13 cellular contexts compared by ENCODE assay signal in genomic region chr10:124627851-124628675, GRCh38.
A peak's percentile ranks its signal among the peaks of the same experiment; 100 is the strongest.
DNase-seq lines count a peak whose midpoint lies in the region; ATAC-seq and TF ChIP-seq lines count a peak whose summit lies in the region.
"Had no signal": no experiment of that assay in that cellular context is flagged by ENCODE, and none has a peak within 500 bp of the region (broad histone marks: within the 10 kb centered on the region; RNA-seq: fewer than 3 reads in every experiment).

No MANE protein-coding gene starts in this region.

- H3K4me2 ChIP-seq in KMS-11 = peak overlapping the region; percentile 93

- no peak overlapping the region for H3K4me3 Mint-ChIP-seq in WTC11
- peak overlapping the region; percentile 54 for H3K4me3 Mint-ChIP-seq in stimulated activated effector memory CD8-positive, alpha-beta T cell treated with anti-CD3 and anti-CD28 coated beads, Interleukin-12 subunit alpha, Interleukin-12 subunit beta, amount 100 ng/mL, for 72 hours

- H3K79me2 ChIP-seq in KMS-11 (ENCODE audit: insufficient read depth, low read depth) = no peaks in the 10 kb centered on the region; the same call in 1 of the 2 replicates

- no peak overlapping the region for H2AFZ ChIP-seq in KMS-11 (ENCODE audit: low read depth)

- peaks cover 48% of the 10 kb centered on the region for H3K4me1 ChIP-seq in KMS-11 (ENCODE audit: low read depth, poor library complexity, severe bottlenecking)

- CTCF ChIA-PET in WTC11 (lab: Charles Lee) = interaction anchor here (0.7 to 4.4 kb wide), 11 partner anchors 9 to 117 kb away, joined by 3 to 20 read pairs (median 5); no protein-coding TSS in a partner anchor

- no peak overlapping the region for H3K4me3 ChIP-seq in KMS-11 (IDR thresholded peaks at IDR 0.05; ENCODE audit: insufficient read depth, low read depth, low read length)

- H4K20me1 ChIP-seq in KMS-11 (ENCODE audit: insufficient read depth) = no peaks in the 10 kb centered on the region

- ATAC-seq in WTC11 (no peak), left ventricle myocardium superior (peak; percentile 30), GM21619 (IDR thresholded peaks at IDR 0.05; ENCODE audit: unreplicated experiment) (no peak), HG03095 (IDR thresholded peaks at IDR 0.05; ENCODE audit: unreplicated experiment) (no peak)
- ATAC-seq in stimulated activated effector memory CD8-positive, alpha-beta T cell treated with anti-CD3 and anti-CD28 coated beads, Interleukin-12 subunit alpha, Interleukin-12 subunit beta, amount 100 ng/mL, for 72 hours = no peak
- ATAC-seq: Panc1 had no signal

- no peak for TF ChIP-seq CTCF in KMS-11 (conservative IDR thresholded peaks at IDR 0.05; ENCODE audit: low read depth, low read length)
- no peak for TF ChIP-seq CTCF in WTC11 (IDR thresholded peaks at IDR 0.05)

- H3K27ac ChIP-seq in KMS-11 = peak overlapping the region; percentile 78; the same call in 1 of the 2 replicates

- no peaks in the 10 kb centered on the region for H3K27me3 ChIP-seq in KMS-11 (ENCODE audit: insufficient read depth, low read depth)

- H3K9ac ChIP-seq in KMS-11 = peak overlapping the region; percentile 36; the same call in 1 of the 2 replicates

- H3K4me1 Mint-ChIP-seq in WTC11 = peaks cover 31% of the 10 kb centered on the region
- peaks cover 88% of the 10 kb centered on the region for H3K4me1 Mint-ChIP-seq in stimulated activated effector memory CD8-positive, alpha-beta T cell treated with anti-CD3 and anti-CD28 coated beads, Interleukin-12 subunit alpha, Interleukin-12 subunit beta, amount 100 ng/mL, for 72 hours

- no peaks in the 10 kb centered on the region for H3K9me3 Mint-ChIP-seq in WTC11
- no peaks in the 10 kb centered on the region for H3K9me3 Mint-ChIP-seq in stimulated activated effector memory CD8-positive, alpha-beta T cell treated with anti-CD3 and anti-CD28 coated beads, Interleukin-12 subunit alpha, Interleukin-12 subunit beta, amount 100 ng/mL, for 72 hours

- peak overlapping the region; percentile 95 for H3K27ac Mint-ChIP-seq in WTC11
- H3K27ac Mint-ChIP-seq in stimulated activated effector memory CD8-positive, alpha-beta T cell treated with anti-CD3 and anti-CD28 coated beads, Interleukin-12 subunit alpha, Interleukin-12 subunit beta, amount 100 ng/mL, for 72 hours = peak overlapping the region; percentile 74

- POLR2A ChIA-PET in WTC11 (lab: Charles Lee) = interaction anchor here (1.0 to 1.3 kb wide), 2 partner anchors 15 to 60 kb away, joined by 3 to 4 read pairs; no protein-coding TSS in a partner anchor

- no peaks in the 10 kb centered on the region for H3K36me3 ChIP-seq in KMS-11 (ENCODE audit: insufficient read depth)

- H3K36me3 Mint-ChIP-seq in WTC11 = no peaks in the 10 kb centered on the region
- H3K36me3 Mint-ChIP-seq in stimulated activated effector memory CD8-positive, alpha-beta T cell treated with anti-CD3 and anti-CD28 coated beads, Interleukin-12 subunit alpha, Interleukin-12 subunit beta, amount 100 ng/mL, for 72 hours = peaks cover 38% of the 10 kb centered on the region

- H3K27me3 Mint-ChIP-seq in WTC11 (ENCODE audit: low read depth) = no peaks in the 10 kb centered on the region

- intact Hi-C loops in left ventricle myocardium superior (cut with micrococcal nuclease) = no loop called here

- DNase-seq in WTC11 (ENCODE audit: low spot score) (no peak), left ventricle myocardium superior (peak; percentile 58), NCI-H128 (lab: John Stamatoyannopoulos, UW; ENCODE audit: unreplicated experiment) (no peak), HPDE6-E6E7 (ENCODE audit: extremely low spot score) (no peak)
- no peak for DNase-seq in stimulated activated effector memory CD8-positive, alpha-beta T cell treated with anti-CD3 and anti-CD28 coated beads, Interleukin-12 subunit alpha, Interleukin-12 subunit beta, amount 100 ng/mL, for 72 hours (ENCODE audit: low spot score in 2 of 2)
- DNase-seq: activated CD4-positive, alpha-beta T cell treated with anti-CD3 and anti-CD28 coated beads for 48 hours; DMS79 treated with DMSO at 0.1 percent for 48 hours; HCEC 1CT; NCI-H1105 had no signal

TF ChIP-seq in WTC11, 78 proteins besides CTCF, POLR2A, EP300 and RAD21 (continues in another document):
- no peak for TF ChIP-seq ATF1 (CRISPR knock-in tag; IDR thresholded peaks at IDR 0.05)
- no peak for TF ChIP-seq GRHL2 (CRISPR knock-in tag; IDR thresholded peaks at IDR 0.05; ENCODE audit: insufficient replicate concordance, severe bottlenecking)
- no peak for TF ChIP-seq PRRX2 (CRISPR knock-in tag; IDR thresholded peaks at IDR 0.05)
- TF ChIP-seq, protein P1, sequence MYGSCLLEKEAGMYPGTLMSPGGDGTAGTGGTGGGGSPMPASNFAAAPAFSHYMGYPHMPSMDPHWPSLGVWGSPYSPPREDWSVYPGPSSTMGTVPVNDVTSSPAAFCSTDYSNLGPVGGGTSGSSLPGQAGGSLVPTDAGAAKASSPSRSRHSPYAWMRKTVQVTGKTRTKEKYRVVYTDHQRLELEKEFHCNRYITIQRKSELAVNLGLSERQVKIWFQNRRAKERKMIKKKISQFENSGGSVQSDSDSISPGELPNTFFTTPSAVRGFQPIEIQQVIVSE (CRISPR knock-in tag; IDR thresholded peaks at IDR 0.05; ENCODE audit: borderline replicate concordance) = no peak
- no peak for TF ChIP-seq HMGA2 (CRISPR knock-in tag; IDR thresholded peaks at IDR 0.05)
- no peak for TF ChIP-seq STAT6 (CRISPR knock-in tag; conservative IDR thresholded peaks at IDR 0.05; ENCODE audit: low read depth)
- TF ChIP-seq ZNF263 (CRISPR knock-in tag; IDR thresholded peaks at IDR 0.05; ENCODE audit: low read depth) = no peak
- no peak for TF ChIP-seq TCF7 (CRISPR knock-in tag; IDR thresholded peaks at IDR 0.05; ENCODE audit: low read depth)
- TF ChIP-seq, protein P2, sequence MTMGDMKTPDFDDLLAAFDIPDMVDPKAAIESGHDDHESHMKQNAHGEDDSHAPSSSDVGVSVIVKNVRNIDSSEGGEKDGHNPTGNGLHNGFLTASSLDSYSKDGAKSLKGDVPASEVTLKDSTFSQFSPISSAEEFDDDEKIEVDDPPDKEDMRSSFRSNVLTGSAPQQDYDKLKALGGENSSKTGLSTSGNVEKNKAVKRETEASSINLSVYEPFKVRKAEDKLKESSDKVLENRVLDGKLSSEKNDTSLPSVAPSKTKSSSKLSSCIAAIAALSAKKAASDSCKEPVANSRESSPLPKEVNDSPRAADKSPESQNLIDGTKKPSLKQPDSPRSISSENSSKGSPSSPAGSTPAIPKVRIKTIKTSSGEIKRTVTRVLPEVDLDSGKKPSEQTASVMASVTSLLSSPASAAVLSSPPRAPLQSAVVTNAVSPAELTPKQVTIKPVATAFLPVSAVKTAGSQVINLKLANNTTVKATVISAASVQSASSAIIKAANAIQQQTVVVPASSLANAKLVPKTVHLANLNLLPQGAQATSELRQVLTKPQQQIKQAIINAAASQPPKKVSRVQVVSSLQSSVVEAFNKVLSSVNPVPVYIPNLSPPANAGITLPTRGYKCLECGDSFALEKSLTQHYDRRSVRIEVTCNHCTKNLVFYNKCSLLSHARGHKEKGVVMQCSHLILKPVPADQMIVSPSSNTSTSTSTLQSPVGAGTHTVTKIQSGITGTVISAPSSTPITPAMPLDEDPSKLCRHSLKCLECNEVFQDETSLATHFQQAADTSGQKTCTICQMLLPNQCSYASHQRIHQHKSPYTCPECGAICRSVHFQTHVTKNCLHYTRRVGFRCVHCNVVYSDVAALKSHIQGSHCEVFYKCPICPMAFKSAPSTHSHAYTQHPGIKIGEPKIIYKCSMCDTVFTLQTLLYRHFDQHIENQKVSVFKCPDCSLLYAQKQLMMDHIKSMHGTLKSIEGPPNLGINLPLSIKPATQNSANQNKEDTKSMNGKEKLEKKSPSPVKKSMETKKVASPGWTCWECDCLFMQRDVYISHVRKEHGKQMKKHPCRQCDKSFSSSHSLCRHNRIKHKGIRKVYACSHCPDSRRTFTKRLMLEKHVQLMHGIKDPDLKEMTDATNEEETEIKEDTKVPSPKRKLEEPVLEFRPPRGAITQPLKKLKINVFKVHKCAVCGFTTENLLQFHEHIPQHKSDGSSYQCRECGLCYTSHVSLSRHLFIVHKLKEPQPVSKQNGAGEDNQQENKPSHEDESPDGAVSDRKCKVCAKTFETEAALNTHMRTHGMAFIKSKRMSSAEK (CRISPR knock-in tag; IDR thresholded peaks at IDR 0.05; ENCODE audit: borderline replicate concordance) = no peak
- TF ChIP-seq, protein P3, sequence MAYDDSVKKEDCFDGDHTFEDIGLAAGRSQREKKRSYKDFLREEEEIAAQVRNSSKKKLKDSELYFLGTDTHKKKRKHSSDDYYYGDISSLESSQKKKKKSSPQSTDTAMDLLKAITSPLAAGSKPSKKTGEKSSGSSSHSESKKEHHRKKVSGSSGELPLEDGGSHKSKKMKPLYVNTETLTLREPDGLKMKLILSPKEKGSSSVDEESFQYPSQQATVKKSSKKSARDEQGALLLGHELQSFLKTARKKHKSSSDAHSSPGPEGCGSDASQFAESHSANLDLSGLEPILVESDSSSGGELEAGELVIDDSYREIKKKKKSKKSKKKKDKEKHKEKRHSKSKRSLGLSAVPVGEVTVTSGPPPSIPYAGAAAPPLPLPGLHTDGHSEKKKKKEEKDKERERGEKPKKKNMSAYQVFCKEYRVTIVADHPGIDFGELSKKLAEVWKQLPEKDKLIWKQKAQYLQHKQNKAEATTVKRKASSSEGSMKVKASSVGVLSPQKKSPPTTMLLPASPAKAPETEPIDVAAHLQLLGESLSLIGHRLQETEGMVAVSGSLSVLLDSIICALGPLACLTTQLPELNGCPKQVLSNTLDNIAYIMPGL (CRISPR knock-in tag; IDR thresholded peaks at IDR 0.05) = no peak
- no peak for TF ChIP-seq ZNF138 (CRISPR knock-in tag; conservative IDR thresholded peaks at IDR 0.05)
- TF ChIP-seq ZNF317 (CRISPR knock-in tag; IDR thresholded peaks at IDR 0.05; ENCODE audit: borderline replicate concordance, low read depth) = no peak
- TF ChIP-seq ZNF121 (CRISPR knock-in tag; IDR thresholded peaks at IDR 0.05) = no peak
